ENCODE assay signal across 15 cellular contexts in genomic region chr17:61221181-61221580, GRCh38.
DNase-seq lines count a peak whose midpoint lies in the region; ATAC-seq, FAIRE-seq and TF ChIP-seq lines count a peak whose summit lies in the region.
"Had no signal": no experiment of that assay in that cellular context is flagged by ENCODE, and none has a peak within 500 bp of the region (broad histone marks: within the 10 kb centered on the region; RNA-seq: fewer than 3 reads in every experiment).

No MANE protein-coding gene starts in this region.

- H3K36me3 ChIP-seq in small intestine (ENCODE audit: control insufficient read depth in 2 of 2, insufficient read depth in 2 of 2, low read length in 2 of 2), result no peaks in the 10 kb centered on the region
- no peaks in the 10 kb centered on the region for H3K36me3 ChIP-seq in pancreas
- H3K36me3 ChIP-seq: left ventricle myocardium inferior had no signal

- H3K4me3 ChIP-seq in small intestine (ENCODE audit: low read depth in 1 of 2, low read length in 2 of 2), result no peak overlapping the region
- no peak overlapping the region for H3K4me3 ChIP-seq in pancreas
- H3K4me3 ChIP-seq: dorsolateral prefrontal cortex, left ventricle myocardium inferior had no signal

- H3K4me1 ChIP-seq in small intestine (ENCODE audit: control insufficient read depth in 2 of 2, insufficient read depth in 1 of 2, low read depth in 1 of 2, low read length in 1 of 2) (peaks cover 0 to 3% of the 10 kb centered on the region in 2 donors), pancreas (no peaks in the 10 kb centered on the region)

- peaks cover 45% of the 10 kb centered on the region for H3K4me1 Mint-ChIP-seq in activated CD4-positive, alpha-beta T cell treated with anti-CD3 and anti-CD28 coated beads for 36 hours
- H3K4me1 Mint-ChIP-seq in activated CD8-positive, alpha-beta T cell treated with anti-CD3 and anti-CD28 coated beads for 36 hours (ENCODE audit: low read depth), result peaks cover 38% of the 10 kb centered on the region
- peaks cover 62% of the 10 kb centered on the region in 2 donors for H3K4me1 Mint-ChIP-seq in natural killer cell treated with Interleukin-12 subunit alpha and Interleukin-12 subunit beta and Interleukin-15 and Interleukin-18, amount 100 ng/mL, for 72 hours (ENCODE audit: low read depth in 2 of 2)

- WGBS in small intestine, 3 donors, result 78 to 93% (median 86%) methylated on average over 1 of the region's 1 CpG
- 88 to 92% methylated on average over 1 of the region's 1 CpG for WGBS in pancreas, 2 donors

- H3K36me3 Mint-ChIP-seq in activated CD4-positive, alpha-beta T cell treated with anti-CD3 and anti-CD28 coated beads for 36 hours (ENCODE audit: low read depth), result peaks cover 2% of the 10 kb centered on the region
- no peaks in the 10 kb centered on the region for H3K36me3 Mint-ChIP-seq in activated CD8-positive, alpha-beta T cell treated with anti-CD3 and anti-CD28 coated beads for 36 hours (ENCODE audit: low read depth)
- no peaks in the 10 kb centered on the region for H3K36me3 Mint-ChIP-seq in natural killer cell treated with Interleukin-12 subunit alpha and Interleukin-12 subunit beta and Interleukin-15 and Interleukin-18, amount 100 ng/mL, for 72 hours

- POLR2A ChIA-PET in activated CD4-positive, alpha-beta T cell treated with anti-CD3 and anti-CD28 coated beads for 36 hours (lab: Charles Lee), result no interaction called here
- POLR2A ChIA-PET in activated CD8-positive, alpha-beta T cell treated with anti-CD3 and anti-CD28 coated beads for 36 hours (lab: Charles Lee), result no interaction called here

- FAIRE-seq in small intestine (lab: Jason Lieb, UNC) (no peak), GM12892 (lab: Jason Lieb, UNC) (no peak), pancreas (lab: Jason Lieb, UNC) (no peak)

- no peak for TF ChIP-seq POLR2A in GM12892 (IDR thresholded peaks at IDR 0.05; ENCODE audit: low read depth, low read length)

- CTCF ChIA-PET in activated CD4-positive, alpha-beta T cell treated with anti-CD3 and anti-CD28 coated beads for 36 hours (lab: Charles Lee), result no interaction called here
- CTCF ChIA-PET in activated CD8-positive, alpha-beta T cell treated with anti-CD3 and anti-CD28 coated beads for 36 hours (lab: Charles Lee), result interaction anchor here (0.8 to 1.7 kb wide), 2 partner anchors 15 to 103 kb away, joined by 3 to 4 read pairs; no protein-coding TSS in a partner anchor

- H3K27ac ChIP-seq in small intestine (ENCODE audit: low read depth in 1 of 2, low read length in 1 of 2), result no peak overlapping the region
- no peak overlapping the region for H3K27ac ChIP-seq in pancreas
- H3K27ac ChIP-seq: dorsolateral prefrontal cortex, left ventricle myocardium inferior, RWPE1 had no signal

- no peaks in the 10 kb centered on the region for H3K9me3 ChIP-seq in small intestine (ENCODE audit: control insufficient read depth, low read depth)
- H3K9me3 ChIP-seq in pancreas, result no peaks in the 10 kb centered on the region
- H3K9me3 ChIP-seq: left ventricle myocardium inferior had no signal

- no peaks in the 10 kb centered on the region for H3K27me3 ChIP-seq in small intestine (ENCODE audit: control insufficient read depth in 2 of 2, insufficient read depth in 2 of 2, low read length in 2 of 2)
- no peaks in the 10 kb centered on the region for H3K27me3 ChIP-seq in pancreas
- H3K27me3 ChIP-seq: dorsolateral prefrontal cortex had no signal

- no peak for TF ChIP-seq CTCF in activated CD8-positive, alpha-beta T cell treated with anti-CD3 and anti-CD28 coated beads for 36 hours (IDR thresholded peaks at IDR 0.05)
- no peak for TF ChIP-seq CTCF in pancreas (IDR thresholded peaks at IDR 0.05)

- no peaks in the 10 kb centered on the region for H3K27me3 Mint-ChIP-seq in activated CD4-positive, alpha-beta T cell treated with anti-CD3 and anti-CD28 coated beads for 36 hours
- no peaks in the 10 kb centered on the region for H3K27me3 Mint-ChIP-seq in activated CD8-positive, alpha-beta T cell treated with anti-CD3 and anti-CD28 coated beads for 36 hours
- no peaks in the 10 kb centered on the region for H3K27me3 Mint-ChIP-seq in natural killer cell treated with Interleukin-12 subunit alpha and Interleukin-12 subunit beta and Interleukin-15 and Interleukin-18, amount 100 ng/mL, for 72 hours

- no peak overlapping the region for H3K4me3 Mint-ChIP-seq in activated CD4-positive, alpha-beta T cell treated with anti-CD3 and anti-CD28 coated beads for 36 hours
- H3K4me3 Mint-ChIP-seq in activated CD8-positive, alpha-beta T cell treated with anti-CD3 and anti-CD28 coated beads for 36 hours, result no peak overlapping the region
- H3K4me3 Mint-ChIP-seq in natural killer cell treated with Interleukin-12 subunit alpha and Interleukin-12 subunit beta and Interleukin-15 and Interleukin-18, amount 100 ng/mL, for 72 hours, result peak overlapping the region; percentile 81
- H3K4me3 Mint-ChIP-seq: neural crest cell had no signal

- H3K9me3 Mint-ChIP-seq in activated CD4-positive, alpha-beta T cell treated with anti-CD3 and anti-CD28 coated beads for 36 hours (ENCODE audit: low read depth), result no peaks in the 10 kb centered on the region
- H3K9me3 Mint-ChIP-seq in activated CD8-positive, alpha-beta T cell treated with anti-CD3 and anti-CD28 coated beads for 36 hours, result no peaks in the 10 kb centered on the region
- peaks cover 3% of the 10 kb centered on the region for H3K9me3 Mint-ChIP-seq in natural killer cell treated with Interleukin-12 subunit alpha and Interleukin-12 subunit beta and Interleukin-15 and Interleukin-18, amount 100 ng/mL, for 72 hours
- H3K9me3 Mint-ChIP-seq: neural crest cell had no signal

- no peak for ATAC-seq in activated CD4-positive, alpha-beta T cell treated with anti-CD3 and anti-CD28 coated beads for 36 hours
- no peak for ATAC-seq in activated CD8-positive, alpha-beta T cell treated with anti-CD3 and anti-CD28 coated beads for 36 hours
- peak; percentile 26 to 38 for ATAC-seq in natural killer cell treated with Interleukin-12 subunit alpha and Interleukin-12 subunit beta and Interleukin-15 and Interleukin-18, amount 100 ng/mL, for 72 hours
- ATAC-seq in pancreas, result no peak

- H3K27ac Mint-ChIP-seq in activated CD4-positive, alpha-beta T cell treated with anti-CD3 and anti-CD28 coated beads for 36 hours, result peak overlapping the region; percentile 91
- H3K27ac Mint-ChIP-seq in activated CD8-positive, alpha-beta T cell treated with anti-CD3 and anti-CD28 coated beads for 36 hours, result peak overlapping the region; percentile 76
- H3K27ac Mint-ChIP-seq in natural killer cell treated with Interleukin-12 subunit alpha and Interleukin-12 subunit beta and Interleukin-15 and Interleukin-18, amount 100 ng/mL, for 72 hours, result peak overlapping the region; percentile 96 to 99

- DNase-seq in activated CD4-positive, alpha-beta T cell treated with anti-CD3 and anti-CD28 coated beads for 36 hours, result no peak
- no peak for DNase-seq in activated CD4-positive, alpha-beta T cell treated with anti-CD3 and anti-CD28 coated beads, Interleukin-2, amount 50 U/mL, for 4 hours
- DNase-seq in MV-4-11 (lab: John Stamatoyannopoulos, UW) (peak; percentile 64), small intestine (no peak), GM12892 (ENCODE audit: insufficient read length) (no peak), pancreas (no peak)
- DNase-seq in activated CD8-positive, alpha-beta T cell treated with anti-CD3 and anti-CD28 coated beads for 36 hours, result no peak
- no peak for DNase-seq in natural killer cell treated with Interleukin-12 subunit alpha and Interleukin-12 subunit beta and Interleukin-15 and Interleukin-18, amount 100 ng/mL, for 72 hours (ENCODE audit: low spot score)
- DNase-seq: activated CD8-positive, alpha-beta memory T cell treated with anti-CD3 and anti-CD28 coated beads, Interleukin-2, amount 50 U/mL, for 4 hours; dorsolateral prefrontal cortex; HCEC 1CT; left ventricle myocardium inferior; NCI-H1105 had no signal

- intact Hi-C loops in activated CD4-positive, alpha-beta T cell treated with anti-CD3 and anti-CD28 coated beads for 36 hours (cut with DNase I, micrococcal nuclease), result no loop called here
- intact Hi-C loops in activated CD8-positive, alpha-beta T cell treated with anti-CD3 and anti-CD28 coated beads for 36 hours (cut with micrococcal nuclease), result no loop called here
- intact Hi-C loops in pancreas (cut with DNase I), result no loop called here

Comparison
In these comparisons a context has a peak if more than half of its experiments do, and no peak if none do; other contexts are left out.
1. ATAC-seq: peak in natural killer cell treated with Interleukin-12 subunit alpha and Interleukin-12 subunit beta and Interleukin-15 and Interleukin-18, amount 100 ng/mL, for 72 hours (2 of 2); none in activated CD4-positive, alpha-beta T cell treated with anti-CD3 and anti-CD28 coated beads for 36 hours (single experiment), activated CD8-positive, alpha-beta T cell treated with anti-CD3 and anti-CD28 coated beads for 36 hours (single experiment) and pancreas (0 of 4).
2. Peak in every context shown above with its lines, with median percentiles within 50 percentile points of each other: H3K27ac Mint-ChIP-seq.